In the genomic region with DNA sequence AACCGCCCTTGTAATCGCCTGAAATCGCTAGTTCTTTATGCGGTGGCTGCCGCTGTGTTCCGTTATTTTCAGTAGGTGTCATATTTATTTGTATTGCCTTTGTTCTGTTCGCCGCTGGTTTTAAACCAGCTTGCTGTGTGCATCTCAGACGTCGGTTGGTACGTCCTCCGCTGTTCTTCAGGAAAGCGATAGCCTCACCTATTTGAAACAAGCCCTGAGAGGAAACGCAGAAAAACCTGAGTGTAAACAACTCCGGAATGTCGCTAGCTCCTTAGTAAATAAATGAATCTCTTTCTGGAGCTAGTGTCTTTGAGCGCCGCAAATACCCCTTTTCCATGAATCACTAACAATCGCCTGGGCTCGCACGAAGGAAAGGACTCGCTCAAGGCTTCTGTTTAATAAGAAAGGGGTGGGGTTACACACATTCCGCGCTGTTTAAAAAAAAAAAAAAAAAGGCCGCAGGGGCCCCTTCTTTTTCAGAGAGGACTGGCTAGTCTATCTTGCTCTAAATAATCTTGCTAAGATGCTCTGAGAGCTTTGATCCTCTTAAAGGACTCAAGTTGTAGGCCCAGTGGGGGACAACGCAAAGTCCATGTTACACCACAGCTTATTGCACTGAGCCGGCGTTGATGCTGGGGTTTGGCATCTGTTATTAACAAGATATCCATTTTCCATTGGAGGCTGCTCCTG, we compare ENCODE assay signal across 1 cellular context.
TF ChIP-seq lines count a peak whose summit lies in the region.

No MANE protein-coding gene starts in this region.

TF ChIP-seq in GM23338, 12 proteins besides CTCF, POLR2A, EP300 and RAD21 (continued from another document):
- TF ChIP-seq EZH2 (IDR thresholded peaks at IDR 0.05; ENCODE audit: low read depth, unreplicated experiment) = peak; percentile 94
- peak; percentile 63 for TF ChIP-seq EZH2phosphoT487 (IDR thresholded peaks at IDR 0.05; ENCODE audit: unreplicated experiment)
- no peak for TF ChIP-seq POLR2AphosphoS5 (IDR thresholded peaks at IDR 0.05; ENCODE audit: low read depth)
- TF ChIP-seq STAT1 (IDR thresholded peaks at IDR 0.05; ENCODE audit: unreplicated experiment) = no peak
